ENCODE assay signal across 8 cellular contexts in genomic region chr15:76310470-76311070, GRCh38. TPM values are rescaled to one million over a fixed set of nuclear protein-coding genes. Genes with fewer than 3 reads are reported as not detected.
DNase-seq lines count a peak whose midpoint lies in the region; ATAC-seq and TF ChIP-seq lines count a peak whose summit lies in the region.

No MANE protein-coding gene starts in this region.

- peak overlapping the region; percentile 94 for H3K9ac ChIP-seq in BLaER1
- peak overlapping the region; percentile 99 for H3K9ac ChIP-seq in adipocyte (ENCODE audit: low read length)

- peak overlapping the region; percentile 94 for H3K27ac ChIP-seq in BLaER1
- peak overlapping the region; percentile 95 for H3K27ac ChIP-seq in hepatocyte
- H3K27ac ChIP-seq in skin epidermis, result peak overlapping the region; percentile 32 to 94 (median 87)

- no peak for TF ChIP-seq CTCF in hepatocyte (IDR thresholded peaks at IDR 0.05; ENCODE audit: poor library complexity)

- WGBS in hepatocyte (ENCODE audit: low lambda C conversion rate, missing lambda C conversion rate), result 5% methylated on average over 16 of the region's 16 CpGs

- ATAC-seq in GM19467 (IDR thresholded peaks at IDR 0.05; ENCODE audit: unreplicated experiment), result peak; percentile 9
- ATAC-seq in GM18519 (IDR thresholded peaks at IDR 0.05; ENCODE audit: low FRiP score, unreplicated experiment), result no peak

- H3K4me1 ChIP-seq in BLaER1 (peaks cover 24% of the 10 kb centered on the region), adipocyte (ENCODE audit: control insufficient read depth, insufficient read depth, low read length) (peaks cover 40% of the 10 kb centered on the region), hepatocyte (ENCODE audit: insufficient read depth) (peaks cover 3% of the 10 kb centered on the region)

- H2AFZ ChIP-seq in hepatocyte, result peak overlapping the region; percentile 64

- H3K27me3 ChIP-seq in BLaER1 (no peaks in the 10 kb centered on the region), adipocyte (replicated peaks; ENCODE audit: control insufficient read depth, insufficient read depth, low read length) (no peaks in the 10 kb centered on the region), hepatocyte (no peaks in the 10 kb centered on the region)

- H3K9me3 ChIP-seq in BLaER1, result no peaks in the 10 kb centered on the region
- H3K9me3 ChIP-seq in adipocyte (ENCODE audit: control insufficient read depth, low read length), result no peaks in the 10 kb centered on the region
- H3K9me3 ChIP-seq in hepatocyte (ENCODE audit: low read depth), result no peaks in the 10 kb centered on the region

- peaks cover 48% of the 10 kb centered on the region for H4K20me1 ChIP-seq in BLaER1
- H4K20me1 ChIP-seq in hepatocyte (ENCODE audit: insufficient read depth, poor library complexity, severe bottlenecking), result peaks cover 33% of the 10 kb centered on the region

- H3K4me2 ChIP-seq in BLaER1, result peak overlapping the region; percentile 83
- peak overlapping the region; percentile 91 for H3K4me2 ChIP-seq in hepatocyte

- peaks cover 56% of the 10 kb centered on the region for H3K79me2 ChIP-seq in hepatocyte

- DNase-seq in Kasumi-1 (lab: John Stamatoyannopoulos, UW) (peak; percentile 20 to 31), adipocyte (ENCODE audit: low read depth) (peak; percentile 70), hepatocyte (ENCODE audit: low spot score) (peak; percentile 36), Ammon's horn (ENCODE audit: low spot score) (no peak)

- H3K36me3 ChIP-seq in BLaER1 (peaks cover 13% of the 10 kb centered on the region; the same call in 1 of the 2 replicates), adipocyte (ENCODE audit: control insufficient read depth, insufficient read depth, low read length, severe bottlenecking) (no peaks in the 10 kb centered on the region), hepatocyte (replicated peaks; ENCODE audit: insufficient read depth, low read depth) (no peaks in the 10 kb centered on the region)

- H3K4me3 ChIP-seq in BLaER1, result peak overlapping the region; percentile 95
- H3K4me3 ChIP-seq in adipocyte (ENCODE audit: low read length), result peak overlapping the region; percentile 97
- peak overlapping the region; percentile 81 for H3K4me3 ChIP-seq in hepatocyte
- H3K4me3 ChIP-seq in skin epidermis, result peak overlapping the region; percentile 50 to 86 (median 75)

- H3K9me2 ChIP-seq in hepatocyte (replicated peaks; ENCODE audit: insufficient read depth), result no peaks in the 10 kb centered on the region

RNA-seq across cellular contexts. Expression of gene ETFA, which starts 0.7 kb away (rescaled TPM):
- 154 and 175 TPM in 2 replicates for total RNA-seq in hepatocyte
- polyA plus RNA-seq in hepatocyte, result 185 and 193 TPM in 2 replicates

RNA-seq across cellular contexts. Expression of gene ISL2, which starts 26.0 kb away (rescaled TPM):
- 3.9 and 5.3 TPM in 2 replicates for total RNA-seq in hepatocyte
- polyA plus RNA-seq in hepatocyte, result 3.3 and 4.7 TPM in 2 replicates
